In the genomic region with DNA sequence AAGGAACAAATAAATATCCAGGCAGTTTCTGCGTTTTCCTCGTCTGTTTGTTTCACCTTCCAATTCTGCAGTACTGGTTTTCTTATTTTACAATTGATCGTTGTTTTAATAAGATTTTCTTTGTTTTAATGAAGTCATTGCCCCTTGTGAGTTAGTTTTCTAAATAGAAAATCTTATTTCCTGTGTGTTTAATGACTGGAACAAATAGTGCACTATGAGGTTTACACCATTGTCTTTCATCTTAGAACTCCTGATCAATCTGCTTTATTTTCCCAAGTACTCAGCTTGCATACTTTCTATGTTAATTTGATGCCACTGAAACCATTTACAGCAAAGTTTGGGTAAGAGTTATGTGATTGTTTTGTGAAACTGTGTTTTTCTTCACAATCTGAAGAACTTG, we compare ENCODE assay signal across 8 cellular contexts. TPM values are rescaled to one million over a fixed set of nuclear protein-coding genes. Genes with fewer than 3 reads are reported as not detected.
DNase-seq lines count a peak whose midpoint lies in the region; ATAC-seq and TF ChIP-seq lines count a peak whose summit lies in the region.

No MANE protein-coding gene starts in this region.

- peaks cover 15% of the 10 kb centered on the region for H3K4me1 Mint-ChIP-seq in activated T-helper 1 cell treated with anti-CD3 and anti-CD28 coated beads, Interleukin-12 subunit alpha, Interleukin-12 subunit beta, Interleukin-2, Interleukin-4 antibody, amounts not matched to agents 30 ng/mL and 10 ng/mL and 1 ng/mL, durations not matched to agents 14 hours and 24 hours and 36 hours (ENCODE audit: low read depth)

- CTCF ChIA-PET in HCT116 (lab: Charles Lee) = no interaction called here
- CTCF ChIA-PET in GM10248 (lab: Yijun Ruan, JAX) = interaction anchor here (0.9 to 1.0 kb wide), 3 partner anchors 8 to 96 kb away, joined by 3 read pairs; no protein-coding TSS in a partner anchor

- TSS peak; percentile 57 for BruUV-seq in HCT116 (replicated peaks; lab: Mats Ljungman, UMichigan)

- no peak for TF ChIP-seq POLR2A in HCT116 (IDR thresholded peaks at IDR 0.05; ENCODE audit: borderline replicate concordance, extremely low read depth, insufficient read depth, insufficient read length)

- intact Hi-C loops in HCT116 (cut with micrococcal nuclease) = no loop called here
- intact Hi-C loops in activated T-helper 1 cell treated with anti-CD3 and anti-CD28 coated beads, Interleukin-12 subunit alpha, Interleukin-12 subunit beta, Interleukin-2, Interleukin-4 antibody, amounts not matched to agents 30 ng/mL and 10 ng/mL and 1 ng/mL, durations not matched to agents 14 hours and 24 hours and 36 hours (cut with micrococcal nuclease) = loop anchor here (1.0 to 10.0 kb wide), 7 partner anchors 13 to 1521 kb away; partner anchors contain the start of genes ACADSB, IKZF5 and WDR11

- H3K9me3 Mint-ChIP-seq in activated T-helper 1 cell treated with anti-CD3 and anti-CD28 coated beads, Interleukin-12 subunit alpha, Interleukin-12 subunit beta, Interleukin-2, Interleukin-4 antibody, amounts not matched to agents 30 ng/mL and 10 ng/mL and 1 ng/mL, durations not matched to agents 14 hours and 24 hours and 36 hours = peaks cover 4% of the 10 kb centered on the region

- H3K4me3 ChIP-seq in HCT116 (replicated peaks in 1 of 2; ENCODE audit: low read depth in 1 of 2, low read length in 2 of 2) = peak overlapping the region; percentile 74 to 75
- peak overlapping the region; percentile 76 for H3K4me3 ChIP-seq in hepatocyte
- H3K4me3 ChIP-seq in skeletal muscle satellite cell (ENCODE audit: low read length) = peak overlapping the region; percentile 91

- TF ChIP-seq CTCF in HCT116 (IDR thresholded peaks at IDR 0.05 in 2 of 3, conservative IDR thresholded peaks at IDR 0.05 in 1 of 3; ENCODE audit: borderline replicate concordance in 1 of 3, insufficient read depth in 1 of 3, low read depth in 2 of 3, low read length in 2 of 3) (no peak), hepatocyte (IDR thresholded peaks at IDR 0.05; ENCODE audit: poor library complexity) (no peak), GM10248 (IDR thresholded peaks at IDR 0.05; ENCODE audit: control extremely low read depth, extremely low read depth, low read depth, missing control alignments) (no peak), GM13977 (IDR thresholded peaks at IDR 0.05; ENCODE audit: extremely low read depth, insufficient read depth, missing control alignments) (no peak)

- peaks cover 63% of the 10 kb centered on the region for H3K27me3 Mint-ChIP-seq in activated T-helper 1 cell treated with anti-CD3 and anti-CD28 coated beads, Interleukin-12 subunit alpha, Interleukin-12 subunit beta, Interleukin-2, Interleukin-4 antibody, amounts not matched to agents 30 ng/mL and 10 ng/mL and 1 ng/mL, durations not matched to agents 14 hours and 24 hours and 36 hours (ENCODE audit: insufficient read depth)

- H4K20me1 ChIP-seq in HCT116 (ENCODE audit: insufficient read depth) (no peaks in the 10 kb centered on the region; the same call in 1 of the 2 replicates), hepatocyte (ENCODE audit: insufficient read depth, poor library complexity, severe bottlenecking) (peaks cover 3% of the 10 kb centered on the region)

- H3K27ac ChIP-seq in HCT116 (ENCODE audit: low read depth, low read length) (peak overlapping the region; percentile 87; the same call in 1 of the 2 replicates), hepatocyte (peak overlapping the region; percentile 97)

- peaks cover 7 to 16% of the 10 kb centered on the region in 2 experiments for H3K4me1 ChIP-seq in HCT116 (ENCODE audit: control insufficient read depth in 1 of 2, insufficient read depth in 2 of 2, low read length in 2 of 2)
- peaks cover 15% of the 10 kb centered on the region for H3K4me1 ChIP-seq in hepatocyte (ENCODE audit: insufficient read depth)
- H3K4me1 ChIP-seq in skeletal muscle satellite cell (ENCODE audit: control insufficient read depth, insufficient read depth, low read length) = peaks cover 14% of the 10 kb centered on the region

- H3K27me3 ChIP-seq in HCT116 (ENCODE audit: insufficient read depth, low read length) (no peaks in the 10 kb centered on the region), hepatocyte (no peaks in the 10 kb centered on the region), skeletal muscle satellite cell (ENCODE audit: control insufficient read depth, insufficient read depth, low read length) (no peaks in the 10 kb centered on the region)

- H3K4me3 Mint-ChIP-seq in activated T-helper 1 cell treated with anti-CD3 and anti-CD28 coated beads, Interleukin-12 subunit alpha, Interleukin-12 subunit beta, Interleukin-2, Interleukin-4 antibody, amounts not matched to agents 30 ng/mL and 10 ng/mL and 1 ng/mL, durations not matched to agents 14 hours and 24 hours and 36 hours = peak overlapping the region; percentile 90

- in situ Hi-C loops in GM13977 (cut with MboI; ENCODE audit: low pct_unique_long_range_greater_than_20kb, low sequenced_read_pairs, unreplicated experiment) (no loop called here), ACHN (cut with HindIII; ENCODE audit: low pct_ligation_motif_present, low pct_unique_long_range_greater_than_20kb, low sequenced_read_pairs) (no loop called here)

- peak overlapping the region; percentile 47 for H2AFZ ChIP-seq in HCT116 (ENCODE audit: low read depth, low read length, poor library complexity, severe bottlenecking)
- peak overlapping the region; percentile 90 for H2AFZ ChIP-seq in hepatocyte

- H3K79me2 ChIP-seq in HCT116 (ENCODE audit: insufficient read depth, low read length) (peaks cover 47% of the 10 kb centered on the region), hepatocyte (peaks cover 55% of the 10 kb centered on the region)

- H3K4me2 ChIP-seq in HCT116 (ENCODE audit: low read length) (peak overlapping the region; percentile 97), hepatocyte (peak overlapping the region; percentile 87), skeletal muscle satellite cell (ENCODE audit: low read length) (peak overlapping the region; percentile 91)

- RAD21 ChIA-PET in HCT116 (lab: Charles Lee; ENCODE audit: low non-redundant PET in 1 of 2, low total read pairs in 2 of 2, uncharacterized antibody in 2 of 2, unreplicated experiment in 2 of 2) = interaction anchor here in 1 of 2 experiments (1.4 kb wide), 1 partner anchor 77 kb away, joined by 3 read pairs; no protein-coding TSS in a partner anchor

- DNase-seq in HCT116 (ENCODE audit: low read depth, low spot score) (no peak), hepatocyte (ENCODE audit: low spot score) (no peak), GM10248 (ENCODE audit: extremely low spot score) (no peak), GM13977 (ENCODE audit: low spot score) (no peak), ACHN (no peak)
- DNase-seq in activated T-helper 1 cell treated with anti-CD3 and anti-CD28 coated beads, Interleukin-12 subunit alpha, Interleukin-12 subunit beta, Interleukin-2, Interleukin-4 antibody, amounts not matched to agents 30 ng/mL and 10 ng/mL and 1 ng/mL, durations not matched to agents 14 hours and 24 hours and 36 hours (ENCODE audit: low spot score) = no peak
- DNase-seq in stimulated activated CD4-positive, alpha-beta T cell treated with anti-CD3 and anti-CD28 coated beads, Interleukin-4, amount 100 ng/mL, for 24 hours = no peak

- no peaks in the 10 kb centered on the region for H3K9me2 ChIP-seq in HCT116 (ENCODE audit: insufficient read depth)
- no peaks in the 10 kb centered on the region for H3K9me2 ChIP-seq in hepatocyte (replicated peaks; ENCODE audit: insufficient read depth)

- WGBS in hepatocyte (ENCODE audit: low lambda C conversion rate, missing lambda C conversion rate) = 17% methylated on average over 3 of the region's 3 CpGs

- POLR2A ChIA-PET in HCT116 (lab: Charles Lee) (no interaction called here), GM10248 (lab: Yijun Ruan, JAX) (no interaction called here)

- no peak for TF ChIP-seq RAD21 in HCT116 (IDR thresholded peaks at IDR 0.05; ENCODE audit: low read depth)

- ATAC-seq in HCT116 = no peak

- H3K36me3 Mint-ChIP-seq in activated T-helper 1 cell treated with anti-CD3 and anti-CD28 coated beads, Interleukin-12 subunit alpha, Interleukin-12 subunit beta, Interleukin-2, Interleukin-4 antibody, amounts not matched to agents 30 ng/mL and 10 ng/mL and 1 ng/mL, durations not matched to agents 14 hours and 24 hours and 36 hours (ENCODE audit: low read depth) = peaks cover 3% of the 10 kb centered on the region

- peak overlapping the region; percentile 92 for H3K27ac Mint-ChIP-seq in activated T-helper 1 cell treated with anti-CD3 and anti-CD28 coated beads, Interleukin-12 subunit alpha, Interleukin-12 subunit beta, Interleukin-2, Interleukin-4 antibody, amounts not matched to agents 30 ng/mL and 10 ng/mL and 1 ng/mL, durations not matched to agents 14 hours and 24 hours and 36 hours

- H3K9ac ChIP-seq in HCT116 (ENCODE audit: low read length) (peak overlapping the region; percentile 76), skeletal muscle satellite cell (ENCODE audit: low read depth, low read length) (peak overlapping the region; percentile 86)

- no peaks in the 10 kb centered on the region for H3K9me3 ChIP-seq in HCT116 (ENCODE audit: control insufficient read depth in 1 of 2, insufficient read depth in 1 of 2, low read depth in 1 of 2, low read length in 2 of 2)
- no peaks in the 10 kb centered on the region for H3K9me3 ChIP-seq in hepatocyte (ENCODE audit: low read depth)
- no peaks in the 10 kb centered on the region for H3K9me3 ChIP-seq in skeletal muscle satellite cell (replicated peaks; ENCODE audit: low read length)

- no peaks in the 10 kb centered on the region for H3K36me3 ChIP-seq in HCT116 (ENCODE audit: control insufficient read depth in 1 of 2, insufficient read depth in 2 of 2, low read length in 2 of 2)
- no peaks in the 10 kb centered on the region for H3K36me3 ChIP-seq in hepatocyte (replicated peaks; ENCODE audit: insufficient read depth, low read depth)
- no peaks in the 10 kb centered on the region for H3K36me3 ChIP-seq in skeletal muscle satellite cell (ENCODE audit: insufficient read depth, low read length)

TF ChIP-seq in HCT116, 20 proteins besides CTCF, POLR2A, EP300 and RAD21 (continues in another document):
- no peak for TF ChIP-seq CBX3 (IDR thresholded peaks at IDR 0.05; ENCODE audit: low read depth)
- no peak for TF ChIP-seq ATF3 (IDR thresholded peaks at IDR 0.05)
- TF ChIP-seq MAX (IDR thresholded peaks at IDR 0.05) = no peak

RNA-seq across cellular contexts. Expression of gene PLEKHA1, which starts 1.3 kb away (rescaled TPM):
- 30.6 TPM for total RNA-seq in HCT116 (2021; ENCODE audit: unreplicated experiment)
- 15.0 and 17.2 TPM in 2 replicates for polyA plus RNA-seq in HCT116 (2012)
- total RNA-seq in activated T-helper 1 cell treated with anti-CD3 and anti-CD28 coated beads, Interleukin-12 subunit alpha, Interleukin-12 subunit beta, Interleukin-2, Interleukin-4 antibody, amounts not matched to agents 30 ng/mL and 10 ng/mL and 1 ng/mL, durations not matched to agents 14 hours and 24 hours and 36 hours = 4.1 and 5.6 TPM in 2 replicates
- 60.9 and 62.6 TPM in 2 replicates for total RNA-seq in hepatocyte
- 54.0 and 60.2 TPM in 2 replicates for polyA plus RNA-seq in hepatocyte
- total RNA-seq in skeletal muscle satellite cell (2012; rRNA removed) = 16.5 and 19.2 TPM in 2 replicates
